ENCODE assay signal across 8 cellular contexts in genomic region chr2:231679906-231680283, GRCh38. TPM values are rescaled to one million over a fixed set of nuclear protein-coding genes. Genes with fewer than 3 reads are reported as not detected.
DNase-seq lines count a peak whose midpoint lies in the region; ATAC-seq and TF ChIP-seq lines count a peak whose summit lies in the region.

No MANE protein-coding gene starts in this region.

- DNase-seq in NCI-H2196 treated with DMSO at 0.1 percent for 48 hours (lab: John Stamatoyannopoulos, UW; ENCODE audit: unreplicated experiment) (peak; percentile 94), endodermal cell (no peak), osteocyte (ENCODE audit: extremely low spot score, unreplicated experiment) (no peak), AG08396 (ENCODE audit: low spot score) (no peak), T-helper 1 cell (no peak)
- no peak for DNase-seq in activated CD8-positive, alpha-beta memory T cell treated with anti-CD3 and anti-CD28 coated beads, Interleukin-2, amount 50 U/mL, for 48 hours

- H3K36me3 Mint-ChIP-seq in endodermal cell (ENCODE audit: low read depth) (no peaks in the 10 kb centered on the region), osteocyte (ENCODE audit: unreplicated experiment) (no peaks in the 10 kb centered on the region)

- peaks cover 25% of the 10 kb centered on the region for H3K4me1 Mint-ChIP-seq in endodermal cell
- H3K4me1 Mint-ChIP-seq in osteocyte (ENCODE audit: unreplicated experiment) = peaks cover 13% of the 10 kb centered on the region

- H3K36me3 ChIP-seq in ES-I3 (ENCODE audit: insufficient read depth, low read length) = no peaks in the 10 kb centered on the region
- H3K36me3 ChIP-seq in endodermal cell (ENCODE audit: control insufficient read depth, insufficient read depth, low read length) = no peaks in the 10 kb centered on the region

- H3K27ac ChIP-seq in endodermal cell (ENCODE audit: low read depth, low read length) = peak overlapping the region; percentile 98

- H3K9me3 ChIP-seq in ES-I3 (ENCODE audit: control insufficient read depth, insufficient read depth, low read length) (no peaks in the 10 kb centered on the region), endodermal cell (ENCODE audit: control insufficient read depth, low read length) (no peaks in the 10 kb centered on the region)

- peak overlapping the region; percentile 70 for H3K4me3 Mint-ChIP-seq in endodermal cell
- peak overlapping the region; percentile 44 for H3K4me3 Mint-ChIP-seq in osteocyte (ENCODE audit: unreplicated experiment)

- TF ChIP-seq CTCF in endodermal cell (conservative IDR thresholded peaks at IDR 0.05) (peak; percentile 31), osteocyte (IDR thresholded peaks at IDR 0.05) (no peak)

- H3K9me3 Mint-ChIP-seq in endodermal cell = no peaks in the 10 kb centered on the region
- no peaks in the 10 kb centered on the region for H3K9me3 Mint-ChIP-seq in osteocyte (ENCODE audit: unreplicated experiment)

- no peaks in the 10 kb centered on the region for H3K27me3 Mint-ChIP-seq in endodermal cell (ENCODE audit: insufficient read depth)
- H3K27me3 Mint-ChIP-seq in osteocyte (ENCODE audit: unreplicated experiment) = no peaks in the 10 kb centered on the region

- H3K4me1 ChIP-seq in ES-I3 (ENCODE audit: insufficient read depth, low read length) (peaks cover 17% of the 10 kb centered on the region), endodermal cell (ENCODE audit: control insufficient read depth, insufficient read depth, low read length) (peaks cover 3% of the 10 kb centered on the region)

- H3K4me3 ChIP-seq in endodermal cell (ENCODE audit: low read length) = peak overlapping the region; percentile 76

- WGBS in endodermal cell (ENCODE audit: insufficient coverage in 1 of 2, insufficient read length in 1 of 2), 2 experiments = 48 to 51% methylated on average over 8 to 11 of the region's 11 CpGs

- no peak for ATAC-seq in SK-N-SH treated with all-trans-retinoic acid at 6 μM for 48 hours

- no peaks in the 10 kb centered on the region for H3K27me3 ChIP-seq in endodermal cell (ENCODE audit: control insufficient read depth, insufficient read depth, low read length, poor library complexity, severe bottlenecking)

- peak overlapping the region; percentile 98 for H3K27ac Mint-ChIP-seq in endodermal cell
- H3K27ac Mint-ChIP-seq in osteocyte (ENCODE audit: unreplicated experiment) = peak overlapping the region; percentile 41

- H3K9ac ChIP-seq in ES-I3 (ENCODE audit: low read depth, low read length) (peak overlapping the region; percentile 98), endodermal cell (ENCODE audit: extremely low read depth, low read length, poor library complexity, severe bottlenecking) (peak overlapping the region; percentile 24)

TF ChIP-seq in SK-N-SH treated with all-trans-retinoic acid at 6 μM for 48 hours, 23 proteins besides CTCF, POLR2A, EP300 and RAD21 (continues in another document):
- TF ChIP-seq ZC3H10 (CRISPR knock-in tag; IDR thresholded peaks at IDR 0.05) (no peak), ZNF70 (CRISPR knock-in tag; IDR thresholded peaks at IDR 0.05) (no peak), CSRNP3 (CRISPR knock-in tag; IDR thresholded peaks at IDR 0.05) (no peak), TSHZ2 (CRISPR knock-in tag; IDR thresholded peaks at IDR 0.05) (no peak), POU6F1 (CRISPR knock-in tag; IDR thresholded peaks at IDR 0.05; ENCODE audit: borderline replicate concordance, low read depth) (no peak), GLIS3 (CRISPR knock-in tag; IDR thresholded peaks at IDR 0.05) (no peak), ZNF565 (CRISPR knock-in tag; conservative IDR thresholded peaks at IDR 0.05; ENCODE audit: low read depth) (no peak), RARB (CRISPR knock-in tag; IDR thresholded peaks at IDR 0.05) (no peak), ESRRG (CRISPR knock-in tag; IDR thresholded peaks at IDR 0.05) (no peak), PPARA (CRISPR knock-in tag; IDR thresholded peaks at IDR 0.05; ENCODE audit: borderline replicate concordance) (no peak), CREB5 (CRISPR knock-in tag; IDR thresholded peaks at IDR 0.05; ENCODE audit: low read depth) (no peak), ISL1 (CRISPR knock-in tag; IDR thresholded peaks at IDR 0.05) (no peak), ARNTL (CRISPR knock-in tag; IDR thresholded peaks at IDR 0.05; ENCODE audit: borderline replicate concordance, low read depth) (no peak), ZFP30 (CRISPR knock-in tag; IDR thresholded peaks at IDR 0.05) (no peak), BACH2 (CRISPR knock-in tag; IDR thresholded peaks at IDR 0.05; ENCODE audit: borderline replicate concordance) (no peak), TCF4 (CRISPR knock-in tag; IDR thresholded peaks at IDR 0.05; ENCODE audit: borderline replicate concordance) (no peak)

RNA-seq across cellular contexts. Expression of gene PTMA, which starts 28.4 kb away (rescaled TPM):
- total RNA-seq in endodermal cell (1,000 to 10,000 TPM; 1,233 to 1,450 TPM), osteocyte (709 and 776 TPM in 2 replicates)
- polyA plus RNA-seq in endodermal cell (2013, experiment 1 of 2) = 1,679 TPM
- polyA plus RNA-seq in endodermal cell (2013, experiment 2 of 2) = 1,712 TPM
